In genomic region chrX:107731831-107732502, GRCh38 we compare ENCODE assay signal across 8 cellular contexts. TPM values are rescaled to one million over a fixed set of nuclear protein-coding genes. Genes with fewer than 3 reads are reported as not detected.
DNase-seq lines count a peak whose midpoint lies in the region; ATAC-seq and TF ChIP-seq lines count a peak whose summit lies in the region.

No MANE protein-coding gene starts in this region.

- intact Hi-C loops in breast epithelium (cut with DNase I; ENCODE audit: low total_unique reads) (no loop called here), left colon (cut with DNase I, micrococcal nuclease) (no loop called here), tibial artery (cut with DNase I; ENCODE audit: low total_unique reads) (no loop called here)

- DNase-seq in Ammon's horn (ENCODE audit: low spot score) (peak; percentile 80), LHCN-M2 (ENCODE audit: low read depth) (peak; percentile 80), breast epithelium (ENCODE audit: low spot score in 2 of 2) (peak; percentile 76 to 81), left colon (peak; percentile 77 to 84), tibial artery (peak; percentile 91 to 97), HuH-7.5 (ENCODE audit: low spot score) (no peak)

- no peak for TF ChIP-seq POLR2A in breast epithelium (IDR thresholded peaks at IDR 0.05)

- TF ChIP-seq CTCF in breast epithelium (IDR thresholded peaks at IDR 0.05) = no peak
- TF ChIP-seq CTCF in tibial artery (IDR thresholded peaks at IDR 0.05) = no peak

- peak; percentile 87 for ATAC-seq in left colon
- no peak for ATAC-seq in HG02852 (IDR thresholded peaks at IDR 0.05; ENCODE audit: unreplicated experiment)
- no peak for ATAC-seq in HG03432 (IDR thresholded peaks at IDR 0.05; ENCODE audit: unreplicated experiment)

- H3K9me3 ChIP-seq in breast epithelium = no peaks in the 10 kb centered on the region
- no peaks in the 10 kb centered on the region for H3K9me3 ChIP-seq in tibial artery

- no peak overlapping the region for H3K4me3 ChIP-seq in breast epithelium
- no peak overlapping the region for H3K4me3 ChIP-seq in tibial artery

- H3K27ac ChIP-seq in breast epithelium = peak overlapping the region; percentile 55 to 76
- peak overlapping the region; percentile 75 to 83 for H3K27ac ChIP-seq in tibial artery

- H3K36me3 ChIP-seq in breast epithelium (no peaks in the 10 kb centered on the region), tibial artery (no peaks in the 10 kb centered on the region)

- H3K4me1 ChIP-seq in breast epithelium (peaks cover 0 to 4% of the 10 kb centered on the region in 2 donors), tibial artery (peaks cover 0 to 82% (median 41%) of the 10 kb centered on the region in 4 donors)

- H3K27me3 ChIP-seq in breast epithelium = peaks cover 0 to 23% of the 10 kb centered on the region in 2 donors
- H3K27me3 ChIP-seq in tibial artery = no peaks in the 10 kb centered on the region

RNA-seq across cellular contexts. Expression of gene TSC22D3, which starts 43.6 kb away (rescaled TPM):
- total RNA-seq in LHCN-M2 (2014; rRNA removed) = 189 and 245 TPM in 2 replicates
- 65.4 TPM for polyA plus RNA-seq in LHCN-M2 (2012)
- total RNA-seq in breast epithelium = 1,000 to 10,000 TPM in 1 of 3 donors, 100 to 1,000 TPM in 2; 606 to 1,046 (median 681) TPM
- 100 to 1,000 TPM in 1 of 2 donors, 10 to 100 TPM in 1; 33.0 to 106 TPM for total RNA-seq in left colon

RNA-seq across cellular contexts. Expression of gene NCBP2L, which starts 45.6 kb away (rescaled TPM):
- total RNA-seq in LHCN-M2 (2014; rRNA removed) = 0.17 TPM in 1 of 2 replicates, not detected in the other
- not detected for polyA plus RNA-seq in LHCN-M2 (2012)
- total RNA-seq in breast epithelium = not detected
- total RNA-seq in left colon = not detected
